11 cellular contexts compared by ENCODE assay signal in genomic region chr2:88845772-88846661, GRCh38.
A peak's percentile ranks its signal among the peaks of the same experiment; 100 is the strongest.
DNase-seq lines count a peak whose midpoint lies in the region; ATAC-seq lines count a peak whose summit lies in the region.
"Had no signal": no experiment of that assay in that cellular context is flagged by ENCODE, and none has a peak within 500 bp of the region (broad histone marks: within the 10 kb centered on the region; RNA-seq: fewer than 3 reads in every experiment).

No MANE protein-coding gene starts in this region.

- no peaks in the 10 kb centered on the region for H3K4me1 ChIP-seq in GM23248 (ENCODE audit: insufficient read depth)

- H3K79me2 ChIP-seq in GM23248 (ENCODE audit: insufficient read depth), result no peaks in the 10 kb centered on the region

- POLR2A ChIA-PET in activated CD4-positive, alpha-beta T cell treated with anti-CD3 and anti-CD28 coated beads, Interleukin-2, amount 10 ng/mL, durations not matched to agents 7 days and 5 days (lab: Charles Lee), result no interaction called here

- CTCF ChIA-PET in activated CD4-positive, alpha-beta T cell treated with anti-CD3 and anti-CD28 coated beads, Interleukin-2, amount 10 ng/mL, durations not matched to agents 7 days and 5 days (lab: Charles Lee), result no interaction called here

- intact Hi-C loops in head of caudate nucleus (cut with DNase I), result no loop called here

- DNase-seq in activated CD4-positive, alpha-beta T cell treated with anti-CD3 and anti-CD28 coated beads, Interleukin-2, amount 10 ng/mL, durations not matched to agents 7 days and 5 days, result no peak
- DNase-seq in GM23248 (no peak), HuH-7.5 (ENCODE audit: low spot score) (no peak), head of caudate nucleus (no peak)
- DNase-seq: activated CD4-positive, alpha-beta T cell treated with anti-CD3 and anti-CD28 coated beads, Interleukin-2, amount 10 ng/mL, durations not matched to agents 24 days and 14 days; occipital lobe had no signal

- H3F3A ChIP-seq in GM23248 (ENCODE audit: insufficient read depth), result no peaks in the 10 kb centered on the region

- no peaks in the 10 kb centered on the region for H3K9me2 ChIP-seq in GM23248 (ENCODE audit: insufficient read depth)

- no peaks in the 10 kb centered on the region for H3K36me3 ChIP-seq in GM23248 (ENCODE audit: low read depth)

- ATAC-seq in GM18870 (IDR thresholded peaks at IDR 0.05; ENCODE audit: unreplicated experiment) (peak; percentile 90), GM21529 (IDR thresholded peaks at IDR 0.05; ENCODE audit: unreplicated experiment) (peak; percentile 84), HG03280 (IDR thresholded peaks at IDR 0.05; ENCODE audit: unreplicated experiment) (peak; percentile 71), esophagus mucosa (peak; percentile 52)
- ATAC-seq: HCT116 had no signal

- H3K27me3 Mint-ChIP-seq in activated CD4-positive, alpha-beta T cell treated with anti-CD3 and anti-CD28 coated beads, Interleukin-2, amount 10 ng/mL, durations not matched to agents 7 days and 5 days, result peaks cover 27% of the 10 kb centered on the region

- no peak overlapping the region for H3K27ac Mint-ChIP-seq in activated CD4-positive, alpha-beta T cell treated with anti-CD3 and anti-CD28 coated beads, Interleukin-2, amount 10 ng/mL, durations not matched to agents 7 days and 5 days
- H3K27ac Mint-ChIP-seq: activated CD4-positive, alpha-beta T cell treated with anti-CD3 and anti-CD28 coated beads, Interleukin-2, amount 10 ng/mL, durations not matched to agents 24 days and 14 days had no signal

- no peak overlapping the region for H3K27ac ChIP-seq in GM23248

- H3K36me3 Mint-ChIP-seq in activated CD4-positive, alpha-beta T cell treated with anti-CD3 and anti-CD28 coated beads, Interleukin-2, amount 10 ng/mL, durations not matched to agents 7 days and 5 days (ENCODE audit: low read depth), result no peaks in the 10 kb centered on the region

- H4K20me1 ChIP-seq in GM23248 (ENCODE audit: insufficient read depth), result no peaks in the 10 kb centered on the region

- H3K9me3 Mint-ChIP-seq in activated CD4-positive, alpha-beta T cell treated with anti-CD3 and anti-CD28 coated beads, Interleukin-2, amount 10 ng/mL, durations not matched to agents 7 days and 5 days, result no peaks in the 10 kb centered on the region
- H3K9me3 Mint-ChIP-seq: activated CD4-positive, alpha-beta T cell treated with anti-CD3 and anti-CD28 coated beads, Interleukin-2, amount 10 ng/mL, durations not matched to agents 24 days and 14 days had no signal

- H3K9ac ChIP-seq in GM23248, result no peak overlapping the region

- no peaks in the 10 kb centered on the region for H3K9me3 ChIP-seq in GM23248 (ENCODE audit: low read depth)

- in situ Hi-C loops in GM23248 (cut with MboI), result no loop called here

- WGBS in GM23248 (ENCODE audit: low coverage in 1 of 2, low lambda C conversion rate in 2 of 2, missing lambda C conversion rate in 2 of 2), 2 experiments, result 5 to 6% methylated on average over 3 of the region's 3 CpGs

- H3K4me2 ChIP-seq in GM23248 (ENCODE audit: unreplicated experiment), result no peak overlapping the region

- no peak overlapping the region for H3K4me3 Mint-ChIP-seq in activated CD4-positive, alpha-beta T cell treated with anti-CD3 and anti-CD28 coated beads, Interleukin-2, amount 10 ng/mL, durations not matched to agents 7 days and 5 days
- H3K4me3 Mint-ChIP-seq: activated CD4-positive, alpha-beta T cell treated with anti-CD3 and anti-CD28 coated beads, Interleukin-2, amount 10 ng/mL, durations not matched to agents 24 days and 14 days had no signal

- no peak overlapping the region for H3K4me3 ChIP-seq in GM23248

- H3K27me3 ChIP-seq in GM23248 (replicated peaks; ENCODE audit: insufficient read depth), result peaks cover 20% of the 10 kb centered on the region; the same call in 1 of the 2 replicates

- no peak overlapping the region for H2AFZ ChIP-seq in GM23248

- H3K4me1 Mint-ChIP-seq in activated CD4-positive, alpha-beta T cell treated with anti-CD3 and anti-CD28 coated beads, Interleukin-2, amount 10 ng/mL, durations not matched to agents 7 days and 5 days, result no peaks in the 10 kb centered on the region
- H3K4me1 Mint-ChIP-seq: activated CD4-positive, alpha-beta T cell treated with anti-CD3 and anti-CD28 coated beads, Interleukin-2, amount 10 ng/mL, durations not matched to agents 24 days and 14 days had no signal
